In the genomic region with DNA sequence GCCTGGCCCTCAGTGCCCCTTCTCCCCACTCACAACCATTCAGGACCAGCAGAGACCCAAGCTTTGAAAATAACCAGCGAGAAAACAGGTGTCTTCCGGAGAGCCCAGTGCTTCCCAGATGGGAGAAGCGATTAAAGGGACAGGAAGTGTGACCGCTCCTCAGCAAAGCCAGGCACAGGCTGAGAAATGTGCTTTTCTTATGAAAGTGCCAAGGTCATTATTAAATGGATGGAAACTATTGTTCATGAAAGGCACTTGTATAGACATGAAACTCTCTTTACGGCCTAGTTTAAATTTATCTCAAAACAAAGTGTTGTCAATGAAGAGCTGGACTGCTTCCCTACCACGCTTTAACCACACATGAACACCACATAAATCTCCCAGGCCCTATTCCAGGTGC, we compare ENCODE assay signal across 14 cellular contexts.
DNase-seq lines count a peak whose midpoint lies in the region; ATAC-seq and TF ChIP-seq lines count a peak whose summit lies in the region.
"Had no signal": no experiment of that assay in that cellular context is flagged by ENCODE, and none has a peak within 500 bp of the region (broad histone marks: within the 10 kb centered on the region; RNA-seq: fewer than 3 reads in every experiment).

No MANE protein-coding gene starts in this region.

- peak overlapping the region; percentile 69 for H2BK12ac ChIP-seq in trophoblast cell (ENCODE audit: low read length)

- H3K4me1 ChIP-seq in heart right ventricle (peaks cover 0 to 35% (median 24%) of the 10 kb centered on the region in 9 donors), right atrium auricular region (peaks cover 0 to 17% of the 10 kb centered on the region in 2 donors), trophoblast cell (ENCODE audit: control insufficient read depth in 1 of 2, insufficient read depth in 2 of 2, low read length in 2 of 2) (peaks cover 10 to 13% of the 10 kb centered on the region in 2 experiments), suprapubic skin (peaks cover 11% of the 10 kb centered on the region)

- DNase-seq in heart right ventricle: no peak
- no peak for DNase-seq in right atrium auricular region (ENCODE audit: low spot score)
- DNase-seq in glomerular endothelial cell (ENCODE audit: extremely low read depth, low read depth, low spot score): peak; percentile 68
- no peak for DNase-seq in trophoblast cell
- no peak for DNase-seq in suprapubic skin (ENCODE audit: low spot score in 2 of 2)
- no peak for DNase-seq in T1000 (lab: John Stamatoyannopoulos, UW)
- DNase-seq in KG1 (lab: John Stamatoyannopoulos, UW): no peak
- DNase-seq: GF-D8, NCI-H187 treated with DMSO at 0.1 percent for 48 hours, NCI-H2171, NCI-H446, NCI-H69 had no signal

- no peak overlapping the region for H3K4ac ChIP-seq in trophoblast cell (ENCODE audit: low read depth, low read length)

- H3K79me1 ChIP-seq in trophoblast cell (ENCODE audit: low read length): peaks cover 4% of the 10 kb centered on the region

- H3K18ac ChIP-seq in trophoblast cell (ENCODE audit: low read length): no peak overlapping the region

- no peak overlapping the region for H2AK5ac ChIP-seq in trophoblast cell (ENCODE audit: low read length)

- no peak overlapping the region for H3K4me2 ChIP-seq in trophoblast cell (ENCODE audit: low read length)

- ATAC-seq in heart right ventricle (peak; percentile 30 to 79 (median 76)), GM21528 (IDR thresholded peaks at IDR 0.05; ENCODE audit: low FRiP score, unreplicated experiment) (no peak)

- H3K36me3 ChIP-seq in heart right ventricle: no peaks in the 10 kb centered on the region
- no peaks in the 10 kb centered on the region for H3K36me3 ChIP-seq in right atrium auricular region
- H3K36me3 ChIP-seq in trophoblast cell (ENCODE audit: control insufficient read depth in 1 of 2, insufficient read depth in 2 of 2, low read length in 2 of 2): no peaks in the 10 kb centered on the region
- H3K36me3 ChIP-seq in suprapubic skin: no peaks in the 10 kb centered on the region

- no peak overlapping the region for H2BK5ac ChIP-seq in trophoblast cell (ENCODE audit: low read depth, low read length, poor library complexity)

- peak overlapping the region in 8 of 10 donors; percentile 1 to 77 (median 63) for H3K27ac ChIP-seq in heart right ventricle
- peak overlapping the region in 1 of 2 donors; percentile 50 for H3K27ac ChIP-seq in right atrium auricular region
- H3K27ac ChIP-seq in trophoblast cell (ENCODE audit: low read depth, low read length): no peak overlapping the region
- peak overlapping the region; percentile 24 for H3K27ac ChIP-seq in suprapubic skin
- H3K27ac ChIP-seq: GM23248 had no signal

- WGBS in heart right ventricle, 2 donors: 56 to 57% methylated on average over 6 of the region's 6 CpGs
- WGBS in trophoblast cell (ENCODE audit: extremely low coverage, insufficient coverage, insufficient read length): no CpG with 5 or more reads among the region's 6 CpGs
- WGBS in suprapubic skin: 59% methylated on average over 6 of the region's 6 CpGs

- H3K14ac ChIP-seq in trophoblast cell (ENCODE audit: low read length): peak overlapping the region; percentile 51

- no peaks in the 10 kb centered on the region for H3K79me2 ChIP-seq in trophoblast cell (ENCODE audit: control insufficient read depth, insufficient read depth, low read length, poor library complexity)

- H3K23ac ChIP-seq in trophoblast cell (ENCODE audit: low read length): no peak overlapping the region

- H3K4me3 ChIP-seq in heart right ventricle (no peak overlapping the region), right atrium auricular region (no peak overlapping the region), trophoblast cell (ENCODE audit: low read depth, low read length) (no peak overlapping the region), suprapubic skin (no peak overlapping the region)
- H3K4me3 ChIP-seq: GM23248 had no signal

- H3K9me3 ChIP-seq in heart right ventricle: no peaks in the 10 kb centered on the region
- no peaks in the 10 kb centered on the region for H3K9me3 ChIP-seq in right atrium auricular region
- peaks cover 2% of the 10 kb centered on the region for H3K9me3 ChIP-seq in trophoblast cell (ENCODE audit: insufficient read depth, low read depth, low read length)
- H3K9me3 ChIP-seq in suprapubic skin: no peaks in the 10 kb centered on the region

- H3K27me3 ChIP-seq in heart right ventricle (no peaks in the 10 kb centered on the region), right atrium auricular region (no peaks in the 10 kb centered on the region), trophoblast cell (ENCODE audit: insufficient read depth, low read length) (no peaks in the 10 kb centered on the region), suprapubic skin (no peaks in the 10 kb centered on the region)

- H2AFZ ChIP-seq in trophoblast cell (ENCODE audit: insufficient read depth, low read length, poor library complexity): no peak overlapping the region
- H2AFZ ChIP-seq: GM23248 had no signal

- no peak overlapping the region for H4K8ac ChIP-seq in trophoblast cell (ENCODE audit: low read depth, low read length)

- no peak for TF ChIP-seq POLR2A in suprapubic skin (IDR thresholded peaks at IDR 0.05)

- no peak for TF ChIP-seq EP300 in suprapubic skin (IDR thresholded peaks at IDR 0.05)

- TF ChIP-seq CTCF in heart right ventricle (IDR thresholded peaks at IDR 0.05) (no peak), right atrium auricular region (IDR thresholded peaks at IDR 0.05) (no peak), suprapubic skin (IDR thresholded peaks at IDR 0.05) (no peak)

- H2BK120ac ChIP-seq in trophoblast cell (ENCODE audit: insufficient read depth, low read length, poor library complexity): peak overlapping the region; percentile 47

- H3K9ac ChIP-seq in trophoblast cell (ENCODE audit: low read length): no peak overlapping the region
- H3K9ac ChIP-seq: GM23248 had no signal

- H4K12ac ChIP-seq in trophoblast cell (ENCODE audit: low read depth, low read length): no peak overlapping the region

- no peak overlapping the region for H4K91ac ChIP-seq in trophoblast cell (ENCODE audit: low read depth, low read length)

- intact Hi-C loops in heart right ventricle (cut with DNase I): no loop called here
